8 cellular contexts compared by ENCODE assay signal in genomic region chr18:55509631-55510372, GRCh38.
A peak's percentile ranks its signal among the peaks of the same experiment; 100 is the strongest.
DNase-seq lines count a peak whose midpoint lies in the region; ATAC-seq and TF ChIP-seq lines count a peak whose summit lies in the region.

No MANE protein-coding gene starts in this region.

- H2AFZ ChIP-seq in osteoblast (ENCODE audit: low read length) = peak overlapping the region; percentile 78

- H3K4me1 ChIP-seq in osteoblast (ENCODE audit: insufficient read depth, low read length) = peaks cover 43% of the 10 kb centered on the region

- H3K4me3 Mint-ChIP-seq in IgD-negative memory B cell (peak overlapping the region; percentile 31 to 74 (median 64)), glutamatergic neuron (ENCODE audit: unreplicated experiment) (no peak overlapping the region)

- no peaks in the 10 kb centered on the region for H3K36me3 ChIP-seq in osteoblast (ENCODE audit: insufficient read depth, low read length)

- no peaks in the 10 kb centered on the region for H3K9me3 Mint-ChIP-seq in IgD-negative memory B cell
- H3K9me3 Mint-ChIP-seq in glutamatergic neuron (ENCODE audit: unreplicated experiment) = no peaks in the 10 kb centered on the region

- H3K4me3 ChIP-seq in osteoblast (ENCODE audit: insufficient read depth, low read length) = peak overlapping the region; percentile 64

- DNase-seq in GM03348 (ENCODE audit: low spot score) (peak; percentile 35), dermis microvascular lymphatic vessel endothelial cell (ENCODE audit: low read depth in 2 of 2) (peak; percentile 79 to 92), osteoblast (ENCODE audit: insufficient read length, low spot score, missing footprints) (peak; percentile 89), glutamatergic neuron (no peak), NCI-H2029 treated with DMSO at 0.1 percent for 48 hours (lab: John Stamatoyannopoulos, UW) (no peak), cortex of kidney (lab: John Stamatoyannopoulos, UW) (no peak)

- peak overlapping the region; percentile 97 for H3K27ac ChIP-seq in osteoblast (ENCODE audit: low read depth, low read length)

- H3K27ac Mint-ChIP-seq in IgD-negative memory B cell (peak overlapping the region; percentile 73 to 90 (median 75)), glutamatergic neuron (ENCODE audit: unreplicated experiment) (no peak overlapping the region)

- no peaks in the 10 kb centered on the region for H4K20me1 ChIP-seq in osteoblast (ENCODE audit: insufficient read depth, low read length)

- no peaks in the 10 kb centered on the region for H3K27me3 Mint-ChIP-seq in IgD-negative memory B cell
- no peaks in the 10 kb centered on the region for H3K27me3 Mint-ChIP-seq in glutamatergic neuron (ENCODE audit: unreplicated experiment)

- H3K4me1 Mint-ChIP-seq in IgD-negative memory B cell (peaks cover 20 to 31% (median 27%) of the 10 kb centered on the region in 3 donors), glutamatergic neuron (ENCODE audit: low read depth, unreplicated experiment) (peaks cover 19% of the 10 kb centered on the region)

- H3K4me2 ChIP-seq in osteoblast (ENCODE audit: insufficient read depth, low read length) = peak overlapping the region; percentile 85

- H3K79me2 ChIP-seq in osteoblast (ENCODE audit: insufficient read depth, low read length) = peaks cover 40% of the 10 kb centered on the region

- H3K9me3 ChIP-seq in osteoblast (ENCODE audit: low read depth, low read length) = no peaks in the 10 kb centered on the region

- ATAC-seq in GM21619 (IDR thresholded peaks at IDR 0.05; ENCODE audit: unreplicated experiment) = peak; percentile 86

- no peaks in the 10 kb centered on the region for H3K27me3 ChIP-seq in osteoblast (ENCODE audit: insufficient read depth, low read length)

- no peak for TF ChIP-seq CTCF in osteoblast (IDR thresholded peaks at IDR 0.05; ENCODE audit: extremely low read depth, low read depth, low read length)
- TF ChIP-seq CTCF in glutamatergic neuron (IDR thresholded peaks at IDR 0.05; ENCODE audit: partially characterized antibody, unreplicated experiment) = no peak

- peaks cover 3% of the 10 kb centered on the region for H3K36me3 Mint-ChIP-seq in IgD-negative memory B cell
- H3K36me3 Mint-ChIP-seq in glutamatergic neuron (ENCODE audit: unreplicated experiment) = no peaks in the 10 kb centered on the region

Comparison
In these comparisons a context has a peak if more than half of its experiments do, and no peak if none do; other contexts are left out.
1. DNase-seq: peak in GM03348 (single experiment), dermis microvascular lymphatic vessel endothelial cell (2 of 2) and osteoblast (single experiment); none in glutamatergic neuron (single experiment), NCI-H2029 treated with DMSO at 0.1 percent for 48 hours (single experiment) and cortex of kidney (single experiment).